ENCODE assay signal across 31 cellular contexts in genomic region chr10:52673468-52673867, GRCh38.
DNase-seq lines count a peak whose midpoint lies in the region; ATAC-seq, FAIRE-seq and TF ChIP-seq lines count a peak whose summit lies in the region.
"Had no signal": no experiment of that assay in that cellular context is flagged by ENCODE, and none has a peak within 500 bp of the region (broad histone marks: within the 10 kb centered on the region; RNA-seq: fewer than 3 reads in every experiment).

No MANE protein-coding gene starts in this region.

- DNase-seq in cerebellar cortex (ENCODE audit: low spot score) (peak; percentile 26), endothelial cell of umbilical vein (ENCODE audit: low read depth, low spot score) (no peak)
- DNase-seq: 8988T; ACHN; AML-193; BE2C; C1 segment of cervical spinal cord; Caco-2; Calu3; CD4-positive, alpha-beta memory T cell; CD4-positive, alpha-beta T cell; CD4-positive, CD25-positive, alpha-beta regulatory T cell; CD8-positive, alpha-beta memory T cell; CD8-positive, alpha-beta T cell; COR-L47; DMS 273 treated with DMSO at 0.1 percent for 48 hours; DMS153; DMS53; DMS79; DMS79 treated with DMSO at 0.1 percent for 48 hours; DND-41; EL had no signal

- CTCF ChIA-PET in endothelial cell of umbilical vein (lab: Charles Lee), result no interaction called here

- no peak for TF ChIP-seq POLR2A in endothelial cell of umbilical vein (IDR thresholded peaks at IDR 0.05; ENCODE audit: low read depth, low read length)

- H3K9me3 ChIP-seq in endothelial cell of umbilical vein (replicated peaks; ENCODE audit: control insufficient read depth, insufficient read depth, low read length), result no peaks in the 10 kb centered on the region
- H3K9me3 ChIP-seq: A549, BE2C, BLaER1, Caco-2 had no signal

- no peak overlapping the region for H3K9ac ChIP-seq in endothelial cell of umbilical vein (replicated peaks; ENCODE audit: extremely low read depth, insufficient read depth, low read length)
- H3K9ac ChIP-seq: BLaER1; BLaER1 treated with 17β-estradiol and CSF1 and Interleukin-3, amounts not matched to agents 10 nM and 100 nM had no signal

- no peaks in the 10 kb centered on the region for H3K36me3 ChIP-seq in endothelial cell of umbilical vein (ENCODE audit: control insufficient read depth in 2 of 2, extremely low read depth in 1 of 2, insufficient read depth in 2 of 2, low read length in 2 of 2)
- H3K36me3 ChIP-seq: BE2C, BLaER1 had no signal

- no peak overlapping the region for H3K4me3 ChIP-seq in endothelial cell of umbilical vein (replicated peaks in 1 of 3; ENCODE audit: insufficient read depth in 1 of 3, low read depth in 1 of 3, low read length in 3 of 3)
- H3K4me3 ChIP-seq: A549; BLaER1; BLaER1 treated with 17β-estradiol and CSF1 and Interleukin-3, amounts not matched to agents 10 nM and 100 nM had no signal

- no peaks in the 10 kb centered on the region for H3K79me2 ChIP-seq in endothelial cell of umbilical vein (ENCODE audit: control insufficient read depth, insufficient read depth, low read length)

- H3K9me1 ChIP-seq in endothelial cell of umbilical vein (replicated peaks; ENCODE audit: control insufficient read depth, extremely low read depth, insufficient read depth, low read length), result no peaks in the 10 kb centered on the region

- POLR2A ChIA-PET in endothelial cell of umbilical vein (lab: Charles Lee), result no interaction called here

- BruUV-seq in endothelial cell of umbilical vein (replicated peaks; lab: Mats Ljungman, UMichigan), result no TSS peak

- no peak for TF ChIP-seq CTCF in endothelial cell of umbilical vein (IDR thresholded peaks at IDR 0.05; ENCODE audit: extremely low read depth in 1 of 2, insufficient read depth in 1 of 2, low read depth in 1 of 2, low read length in 2 of 2)

- dilution Hi-C loops in endothelial cell of umbilical vein (cut with MboI; ENCODE audit: extremely low pct_ligation_motif_present, low sequenced_read_pairs), result no loop called here

- intact Hi-C loops in endothelial cell of umbilical vein (cut with micrococcal nuclease), result no loop called here

- no peak for FAIRE-seq in endothelial cell of umbilical vein (lab: Jason Lieb, UNC)
- FAIRE-seq: A204.1, A549, D721Med had no signal

- no peak overlapping the region for H3K4me2 ChIP-seq in endothelial cell of umbilical vein (ENCODE audit: insufficient read depth, low read length)
- H3K4me2 ChIP-seq: A549; BLaER1; BLaER1 treated with 17β-estradiol and CSF1 and Interleukin-3, amounts not matched to agents 10 nM and 100 nM had no signal

- H2AFZ ChIP-seq in endothelial cell of umbilical vein (ENCODE audit: low read depth, low read length), result no peak overlapping the region

- no peak overlapping the region for H3K27ac ChIP-seq in endothelial cell of umbilical vein (ENCODE audit: insufficient read depth, low read depth, low read length)
- H3K27ac ChIP-seq: 22Rv1; A549; BLaER1; BLaER1 treated with 17β-estradiol and CSF1 and Interleukin-3, amounts not matched to agents 10 nM and 100 nM; C4-2B had no signal

- no peaks in the 10 kb centered on the region for H4K20me1 ChIP-seq in endothelial cell of umbilical vein (replicated peaks; ENCODE audit: control insufficient read depth, extremely low read depth, insufficient read depth, low read length)
- H4K20me1 ChIP-seq: BLaER1 had no signal

- no peaks in the 10 kb centered on the region for H3K27me3 ChIP-seq in endothelial cell of umbilical vein (ENCODE audit: control insufficient read depth in 2 of 2, insufficient read depth in 2 of 2, low read length in 2 of 2)
- H3K27me3 ChIP-seq: BE2C; BLaER1; BLaER1 treated with 17β-estradiol and CSF1 and Interleukin-3, amounts not matched to agents 10 nM and 100 nM had no signal

- H3K4me1 ChIP-seq in endothelial cell of umbilical vein (ENCODE audit: control insufficient read depth, extremely low read depth, insufficient read depth, low read length), result peaks cover 24% of the 10 kb centered on the region
- H3K4me1 ChIP-seq: A549; BLaER1; BLaER1 treated with 17β-estradiol and CSF1 and Interleukin-3, amounts not matched to agents 10 nM and 100 nM; Caco-2 had no signal

- ATAC-seq in GM21717 (IDR thresholded peaks at IDR 0.05; ENCODE audit: unreplicated experiment), result no peak
- no peak for ATAC-seq in GM18909 (IDR thresholded peaks at IDR 0.05; ENCODE audit: poor library complexity, unreplicated experiment)
- ATAC-seq: A549; CD8-positive, alpha-beta T cell had no signal

TF ChIP-seq in endothelial cell of umbilical vein, 7 proteins besides CTCF, POLR2A, EP300 and RAD21:
- no peak for TF ChIP-seq EZH2 (IDR thresholded peaks at IDR 0.05; ENCODE audit: borderline replicate concordance, low read depth, low read length, severe bottlenecking)
- TF ChIP-seq, protein P1, sequence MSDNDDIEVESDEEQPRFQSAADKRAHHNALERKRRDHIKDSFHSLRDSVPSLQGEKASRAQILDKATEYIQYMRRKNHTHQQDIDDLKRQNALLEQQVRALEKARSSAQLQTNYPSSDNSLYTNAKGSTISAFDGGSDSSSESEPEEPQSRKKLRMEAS (IDR thresholded peaks at IDR 0.05; ENCODE audit: insufficient read depth, insufficient read length), result no peak
- no peak for TF ChIP-seq POLR2AphosphoS5 (IDR thresholded peaks at IDR 0.05; ENCODE audit: insufficient read depth, low read depth, low read length)
- no peak for TF ChIP-seq MYC (IDR thresholded peaks at IDR 0.05; ENCODE audit: low read depth, low read length)
- TF ChIP-seq GATA2 (IDR thresholded peaks at IDR 0.05; ENCODE audit: insufficient read depth, insufficient read length, low read depth, low read length), result peak; percentile 73
- TF ChIP-seq FOS (IDR thresholded peaks at IDR 0.05; ENCODE audit: borderline replicate concordance, insufficient read depth, low read length), result peak; percentile 52
- TF ChIP-seq JUN (IDR thresholded peaks at IDR 0.05; ENCODE audit: borderline replicate concordance, insufficient read depth, insufficient read length, low read depth), result no peak
